Comparison of ENCODE assay signal across 8 cellular contexts in the genomic region with DNA sequence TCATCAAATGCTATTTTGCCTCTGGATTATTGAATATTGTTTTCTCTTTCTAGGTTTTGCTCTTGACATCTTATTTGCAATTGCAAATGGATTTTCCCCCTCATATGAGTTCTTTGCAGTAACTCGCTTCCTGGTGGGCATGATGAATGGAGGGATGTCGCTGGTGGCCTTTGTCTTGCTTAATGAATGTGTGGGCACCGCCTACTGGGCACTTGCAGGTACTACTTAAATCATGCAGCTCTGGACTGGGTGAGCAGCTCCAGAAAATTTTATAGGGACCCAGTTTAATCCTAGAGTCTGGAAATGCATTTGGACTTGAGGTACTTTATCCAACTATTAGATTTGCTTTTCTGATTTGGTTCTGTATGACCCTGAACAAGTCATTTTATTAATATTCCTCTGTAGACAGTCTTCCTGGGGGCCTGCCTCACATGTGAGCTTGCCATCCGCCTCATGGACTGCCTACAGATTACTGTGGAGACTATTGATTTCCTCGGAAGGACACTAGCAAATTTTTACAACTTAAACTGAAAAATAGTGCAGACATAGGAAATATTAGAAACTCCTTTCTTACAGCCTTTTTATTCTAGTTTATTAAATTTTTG. TPM values are rescaled to one million over a fixed set of nuclear protein-coding genes. Genes with fewer than 3 reads are reported as not detected.
A peak's percentile ranks its signal among the peaks of the same experiment; 100 is the strongest.
DNase-seq lines count a peak whose midpoint lies in the region; ATAC-seq and TF ChIP-seq lines count a peak whose summit lies in the region.

No MANE protein-coding gene starts in this region.

- H3K4me1 Mint-ChIP-seq in activated T-cell treated with anti-CD3 and anti-CD28 coated beads, Interleukin-2, amount 50 U/mL, for 24 hours (ENCODE audit: low read depth) = peaks cover 2% of the 10 kb centered on the region
- peaks cover 2% of the 10 kb centered on the region for H3K4me1 Mint-ChIP-seq in osteocyte (ENCODE audit: unreplicated experiment)

- TF ChIP-seq CTCF in foreskin fibroblast (IDR thresholded peaks at IDR 0.05; ENCODE audit: low read depth, low read length) (peak; percentile 66), osteocyte (IDR thresholded peaks at IDR 0.05) (peak; percentile 66)

- H3K4me3 ChIP-seq in foreskin fibroblast (ENCODE audit: low read depth in 1 of 2, low read length in 2 of 2) = no peak overlapping the region

- H3K27ac Mint-ChIP-seq in activated T-cell treated with anti-CD3 and anti-CD28 coated beads, Interleukin-2, amount 50 U/mL, for 24 hours = no peak overlapping the region
- no peak overlapping the region for H3K27ac Mint-ChIP-seq in osteocyte (ENCODE audit: unreplicated experiment)

- peak; percentile 70 for DNase-seq in COR-L47 (lab: John Stamatoyannopoulos, UW)
- peak; percentile 47 for DNase-seq in NOMO-1 treated with dmso at 0.1 percent for 144 hours (lab: John Stamatoyannopoulos, UW; ENCODE audit: unreplicated experiment)
- DNase-seq in activated T-cell treated with anti-CD3 and anti-CD28 coated beads, Interleukin-2, amount 50 U/mL, for 24 hours = peak; percentile 46
- peak; percentile 18 to 65 for DNase-seq in foreskin fibroblast
- no peak for DNase-seq in osteocyte (ENCODE audit: extremely low spot score, unreplicated experiment)
- DNase-seq in ureter (ENCODE audit: low spot score) = no peak

- H3K27me3 Mint-ChIP-seq in activated T-cell treated with anti-CD3 and anti-CD28 coated beads, Interleukin-2, amount 50 U/mL, for 24 hours = peaks cover 8% of the 10 kb centered on the region
- H3K27me3 Mint-ChIP-seq in osteocyte (ENCODE audit: unreplicated experiment) = no peaks in the 10 kb centered on the region

- H3K9me3 Mint-ChIP-seq in activated T-cell treated with anti-CD3 and anti-CD28 coated beads, Interleukin-2, amount 50 U/mL, for 24 hours = no peaks in the 10 kb centered on the region
- no peaks in the 10 kb centered on the region for H3K9me3 Mint-ChIP-seq in osteocyte (ENCODE audit: unreplicated experiment)

- no peaks in the 10 kb centered on the region for H3K36me3 Mint-ChIP-seq in activated T-cell treated with anti-CD3 and anti-CD28 coated beads, Interleukin-2, amount 50 U/mL, for 24 hours (ENCODE audit: low read depth)
- peaks cover 13% of the 10 kb centered on the region for H3K36me3 Mint-ChIP-seq in osteocyte (ENCODE audit: unreplicated experiment)

- ATAC-seq in GM19351 (IDR thresholded peaks at IDR 0.05; ENCODE audit: unreplicated experiment) (peak; percentile 88), HG03469 (IDR thresholded peaks at IDR 0.05; ENCODE audit: unreplicated experiment) (peak; percentile 72)

- H3K4me3 Mint-ChIP-seq in activated T-cell treated with anti-CD3 and anti-CD28 coated beads, Interleukin-2, amount 50 U/mL, for 24 hours = no peak overlapping the region
- H3K4me3 Mint-ChIP-seq in osteocyte (ENCODE audit: unreplicated experiment) = no peak overlapping the region

RNA-seq across cellular contexts. Expression of gene SLC22A15, which starts 44.5 kb away (rescaled TPM):
- total RNA-seq in osteocyte (4.5 and 5.8 TPM in 2 replicates), ureter (10.3 TPM)

Comparison
In these comparisons a context has a peak if more than half of its experiments do, and no peak if none do; other contexts are left out.
1. DNase-seq: peak in COR-L47 (single experiment), NOMO-1 treated with dmso at 0.1 percent for 144 hours (single experiment), activated T-cell treated with anti-CD3 and anti-CD28 coated beads, Interleukin-2, amount 50 U/mL, for 24 hours (single experiment) and foreskin fibroblast (2 of 2); none in osteocyte (single experiment) and ureter (single experiment).